ENCODE assay signal across 2 cellular contexts in the genomic region with DNA sequence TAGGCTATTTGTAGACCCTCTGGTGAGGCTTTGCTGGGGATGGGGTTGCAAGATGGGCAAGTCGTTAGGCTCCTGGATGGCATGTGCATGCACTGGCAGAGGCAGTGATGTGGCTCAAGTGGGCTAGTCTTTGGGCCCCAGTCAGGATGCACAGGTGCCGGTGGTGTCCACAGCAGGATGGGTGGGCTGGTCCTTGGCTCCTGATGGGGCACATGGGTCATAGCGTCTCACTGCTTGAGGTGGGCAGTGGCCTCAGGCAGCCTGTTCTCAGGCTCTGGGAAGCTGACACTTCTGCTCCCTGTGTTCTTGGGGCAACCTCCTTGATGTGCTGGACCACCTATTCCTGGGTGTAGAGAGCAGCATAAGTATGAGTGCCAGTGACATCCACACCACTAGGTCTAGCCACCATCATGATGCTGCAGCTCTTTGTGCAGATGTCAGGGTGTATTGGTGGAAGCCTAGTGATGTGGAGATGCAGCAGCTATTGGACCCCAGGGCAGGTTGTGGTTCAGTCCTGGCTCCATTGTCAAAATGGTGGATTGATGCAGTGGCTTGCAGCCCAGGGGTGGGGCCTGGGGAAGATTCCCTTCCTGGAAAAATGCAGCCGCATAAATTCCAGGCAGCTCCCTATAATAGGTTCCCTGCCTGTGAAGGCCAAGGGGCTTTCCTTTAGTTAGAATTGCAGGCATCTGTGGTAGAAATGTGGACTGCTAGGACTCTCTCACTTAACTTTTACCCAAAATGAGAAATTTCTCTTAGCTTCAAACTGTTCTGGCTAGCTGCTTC.
TF ChIP-seq lines count a peak whose summit lies in the region.

No MANE protein-coding gene starts in this region.

TF ChIP-seq in GM23338, 12 proteins besides CTCF, POLR2A, EP300 and RAD21 (continued from another document):
- TF ChIP-seq, protein P1, sequence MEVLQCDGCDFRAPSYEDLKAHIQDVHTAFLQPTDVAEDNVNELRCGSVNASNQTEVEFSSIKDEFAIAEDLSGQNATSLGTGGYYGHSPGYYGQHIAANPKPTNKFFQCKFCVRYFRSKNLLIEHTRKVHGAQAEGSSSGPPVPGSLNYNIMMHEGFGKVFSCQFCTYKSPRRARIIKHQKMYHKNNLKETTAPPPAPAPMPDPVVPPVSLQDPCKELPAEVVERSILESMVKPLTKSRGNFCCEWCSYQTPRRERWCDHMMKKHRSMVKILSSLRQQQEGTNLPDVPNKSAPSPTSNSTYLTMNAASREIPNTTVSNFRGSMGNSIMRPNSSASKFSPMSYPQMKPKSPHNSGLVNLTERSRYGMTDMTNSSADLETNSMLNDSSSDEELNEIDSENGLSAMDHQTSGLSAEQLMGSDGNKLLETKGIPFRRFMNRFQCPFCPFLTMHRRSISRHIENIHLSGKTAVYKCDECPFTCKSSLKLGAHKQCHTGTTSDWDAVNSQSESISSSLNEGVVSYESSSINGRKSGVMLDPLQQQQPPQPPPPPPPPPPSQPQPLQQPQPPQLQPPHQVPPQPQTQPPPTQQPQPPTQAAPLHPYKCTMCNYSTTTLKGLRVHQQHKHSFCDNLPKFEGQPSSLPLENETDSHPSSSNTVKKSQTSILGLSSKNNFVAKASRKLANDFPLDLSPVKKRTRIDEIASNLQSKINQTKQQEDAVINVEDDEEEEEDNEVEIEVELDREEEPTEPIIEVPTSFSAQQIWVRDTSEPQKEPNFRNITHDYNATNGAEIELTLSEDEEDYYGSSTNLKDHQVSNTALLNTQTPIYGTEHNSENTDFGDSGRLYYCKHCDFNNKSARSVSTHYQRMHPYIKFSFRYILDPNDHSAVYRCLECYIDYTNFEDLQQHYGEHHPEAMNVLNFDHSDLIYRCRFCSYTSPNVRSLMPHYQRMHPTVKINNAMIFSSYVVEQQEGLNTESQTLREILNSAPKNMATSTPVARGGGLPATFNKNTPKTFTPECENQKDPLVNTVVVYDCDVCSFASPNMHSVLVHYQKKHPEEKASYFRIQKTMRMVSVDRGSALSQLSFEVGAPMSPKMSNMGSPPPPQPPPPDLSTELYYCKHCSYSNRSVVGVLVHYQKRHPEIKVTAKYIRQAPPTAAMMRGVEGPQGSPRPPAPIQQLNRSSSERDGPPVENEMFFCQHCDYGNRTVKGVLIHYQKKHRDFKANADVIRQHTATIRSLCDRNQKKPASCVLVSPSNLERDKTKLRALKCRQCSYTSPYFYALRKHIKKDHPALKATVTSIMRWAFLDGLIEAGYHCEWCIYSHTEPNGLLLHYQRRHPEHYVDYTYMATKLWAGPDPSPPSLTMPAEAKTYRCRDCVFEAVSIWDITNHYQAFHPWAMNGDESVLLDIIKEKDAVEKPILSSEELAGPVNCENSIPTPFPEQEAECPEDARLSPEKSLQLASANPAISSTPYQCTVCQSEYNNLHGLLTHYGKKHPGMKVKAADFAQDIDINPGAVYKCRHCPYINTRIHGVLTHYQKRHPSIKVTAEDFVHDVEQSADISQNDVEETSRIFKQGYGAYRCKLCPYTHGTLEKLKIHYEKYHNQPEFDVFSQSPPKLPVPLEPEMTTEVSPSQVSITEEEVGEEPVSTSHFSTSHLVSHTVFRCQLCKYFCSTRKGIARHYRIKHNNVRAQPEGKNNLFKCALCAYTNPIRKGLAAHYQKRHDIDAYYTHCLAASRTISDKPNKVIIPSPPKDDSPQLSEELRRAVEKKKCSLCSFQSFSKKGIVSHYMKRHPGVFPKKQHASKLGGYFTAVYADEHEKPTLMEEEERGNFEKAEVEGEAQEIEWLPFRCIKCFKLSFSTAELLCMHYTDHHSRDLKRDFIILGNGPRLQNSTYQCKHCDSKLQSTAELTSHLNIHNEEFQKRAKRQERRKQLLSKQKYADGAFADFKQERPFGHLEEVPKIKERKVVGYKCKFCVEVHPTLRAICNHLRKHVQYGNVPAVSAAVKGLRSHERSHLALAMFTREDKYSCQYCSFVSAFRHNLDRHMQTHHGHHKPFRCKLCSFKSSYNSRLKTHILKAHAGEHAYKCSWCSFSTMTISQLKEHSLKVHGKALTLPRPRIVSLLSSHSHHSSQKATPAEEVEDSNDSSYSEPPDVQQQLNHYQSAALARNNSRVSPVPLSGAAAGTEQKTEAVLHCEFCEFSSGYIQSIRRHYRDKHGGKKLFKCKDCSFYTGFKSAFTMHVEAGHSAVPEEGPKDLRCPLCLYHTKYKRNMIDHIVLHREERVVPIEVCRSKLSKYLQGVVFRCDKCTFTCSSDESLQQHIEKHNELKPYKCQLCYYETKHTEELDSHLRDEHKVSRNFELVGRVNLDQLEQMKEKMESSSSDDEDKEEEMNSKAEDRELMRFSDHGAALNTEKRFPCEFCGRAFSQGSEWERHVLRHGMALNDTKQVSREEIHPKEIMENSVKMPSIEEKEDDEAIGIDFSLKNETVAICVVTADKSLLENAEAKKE (CRISPR knock-in tag; IDR thresholded peaks at IDR 0.05), result no peak
- TF ChIP-seq ZNF114 (CRISPR knock-in tag; IDR thresholded peaks at IDR 0.05) (no peak), POLR2AphosphoS5 (IDR thresholded peaks at IDR 0.05; ENCODE audit: low read depth) (no peak), ZNF331 (CRISPR knock-in tag; IDR thresholded peaks at IDR 0.05; ENCODE audit: low read depth) (no peak)
- TF ChIP-seq, protein P2, sequence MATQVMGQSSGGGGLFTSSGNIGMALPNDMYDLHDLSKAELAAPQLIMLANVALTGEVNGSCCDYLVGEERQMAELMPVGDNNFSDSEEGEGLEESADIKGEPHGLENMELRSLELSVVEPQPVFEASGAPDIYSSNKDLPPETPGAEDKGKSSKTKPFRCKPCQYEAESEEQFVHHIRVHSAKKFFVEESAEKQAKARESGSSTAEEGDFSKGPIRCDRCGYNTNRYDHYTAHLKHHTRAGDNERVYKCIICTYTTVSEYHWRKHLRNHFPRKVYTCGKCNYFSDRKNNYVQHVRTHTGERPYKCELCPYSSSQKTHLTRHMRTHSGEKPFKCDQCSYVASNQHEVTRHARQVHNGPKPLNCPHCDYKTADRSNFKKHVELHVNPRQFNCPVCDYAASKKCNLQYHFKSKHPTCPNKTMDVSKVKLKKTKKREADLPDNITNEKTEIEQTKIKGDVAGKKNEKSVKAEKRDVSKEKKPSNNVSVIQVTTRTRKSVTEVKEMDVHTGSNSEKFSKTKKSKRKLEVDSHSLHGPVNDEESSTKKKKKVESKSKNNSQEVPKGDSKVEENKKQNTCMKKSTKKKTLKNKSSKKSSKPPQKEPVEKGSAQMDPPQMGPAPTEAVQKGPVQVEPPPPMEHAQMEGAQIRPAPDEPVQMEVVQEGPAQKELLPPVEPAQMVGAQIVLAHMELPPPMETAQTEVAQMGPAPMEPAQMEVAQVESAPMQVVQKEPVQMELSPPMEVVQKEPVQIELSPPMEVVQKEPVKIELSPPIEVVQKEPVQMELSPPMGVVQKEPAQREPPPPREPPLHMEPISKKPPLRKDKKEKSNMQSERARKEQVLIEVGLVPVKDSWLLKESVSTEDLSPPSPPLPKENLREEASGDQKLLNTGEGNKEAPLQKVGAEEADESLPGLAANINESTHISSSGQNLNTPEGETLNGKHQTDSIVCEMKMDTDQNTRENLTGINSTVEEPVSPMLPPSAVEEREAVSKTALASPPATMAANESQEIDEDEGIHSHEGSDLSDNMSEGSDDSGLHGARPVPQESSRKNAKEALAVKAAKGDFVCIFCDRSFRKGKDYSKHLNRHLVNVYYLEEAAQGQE (IDR thresholded peaks at IDR 0.05; ENCODE audit: unreplicated experiment), result no peak

TF ChIP-seq in WTC11, 78 proteins besides CTCF, POLR2A, EP300 and RAD21 (continued from another document):
- TF ChIP-seq, protein P3, sequence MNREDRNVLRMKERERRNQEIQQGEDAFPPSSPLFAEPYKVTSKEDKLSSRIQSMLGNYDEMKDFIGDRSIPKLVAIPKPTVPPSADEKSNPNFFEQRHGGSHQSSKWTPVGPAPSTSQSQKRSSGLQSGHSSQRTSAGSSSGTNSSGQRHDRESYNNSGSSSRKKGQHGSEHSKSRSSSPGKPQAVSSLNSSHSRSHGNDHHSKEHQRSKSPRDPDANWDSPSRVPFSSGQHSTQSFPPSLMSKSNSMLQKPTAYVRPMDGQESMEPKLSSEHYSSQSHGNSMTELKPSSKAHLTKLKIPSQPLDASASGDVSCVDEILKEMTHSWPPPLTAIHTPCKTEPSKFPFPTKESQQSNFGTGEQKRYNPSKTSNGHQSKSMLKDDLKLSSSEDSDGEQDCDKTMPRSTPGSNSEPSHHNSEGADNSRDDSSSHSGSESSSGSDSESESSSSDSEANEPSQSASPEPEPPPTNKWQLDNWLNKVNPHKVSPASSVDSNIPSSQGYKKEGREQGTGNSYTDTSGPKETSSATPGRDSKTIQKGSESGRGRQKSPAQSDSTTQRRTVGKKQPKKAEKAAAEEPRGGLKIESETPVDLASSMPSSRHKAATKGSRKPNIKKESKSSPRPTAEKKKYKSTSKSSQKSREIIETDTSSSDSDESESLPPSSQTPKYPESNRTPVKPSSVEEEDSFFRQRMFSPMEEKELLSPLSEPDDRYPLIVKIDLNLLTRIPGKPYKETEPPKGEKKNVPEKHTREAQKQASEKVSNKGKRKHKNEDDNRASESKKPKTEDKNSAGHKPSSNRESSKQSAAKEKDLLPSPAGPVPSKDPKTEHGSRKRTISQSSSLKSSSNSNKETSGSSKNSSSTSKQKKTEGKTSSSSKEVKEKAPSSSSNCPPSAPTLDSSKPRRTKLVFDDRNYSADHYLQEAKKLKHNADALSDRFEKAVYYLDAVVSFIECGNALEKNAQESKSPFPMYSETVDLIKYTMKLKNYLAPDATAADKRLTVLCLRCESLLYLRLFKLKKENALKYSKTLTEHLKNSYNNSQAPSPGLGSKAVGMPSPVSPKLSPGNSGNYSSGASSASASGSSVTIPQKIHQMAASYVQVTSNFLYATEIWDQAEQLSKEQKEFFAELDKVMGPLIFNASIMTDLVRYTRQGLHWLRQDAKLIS (CRISPR knock-in tag; IDR thresholded peaks at IDR 0.05; ENCODE audit: borderline replicate concordance), result no peak
- TF ChIP-seq TEAD1 (CRISPR knock-in tag; IDR thresholded peaks at IDR 0.05) (no peak), KAT7 (CRISPR knock-in tag; IDR thresholded peaks at IDR 0.05; ENCODE audit: borderline replicate concordance) (no peak), GABPB1 (CRISPR knock-in tag; IDR thresholded peaks at IDR 0.05) (no peak), FOXP1 (CRISPR knock-in tag; IDR thresholded peaks at IDR 0.05; ENCODE audit: borderline replicate concordance) (no peak), MYBL2 (CRISPR knock-in tag; IDR thresholded peaks at IDR 0.05) (no peak), FOXJ3 (CRISPR knock-in tag; IDR thresholded peaks at IDR 0.05; ENCODE audit: borderline replicate concordance) (no peak), EMX1 (CRISPR knock-in tag; IDR thresholded peaks at IDR 0.05) (no peak), ZNF396 (CRISPR knock-in tag; IDR thresholded peaks at IDR 0.05; ENCODE audit: borderline replicate concordance) (no peak)
- TF ChIP-seq, protein P4, sequence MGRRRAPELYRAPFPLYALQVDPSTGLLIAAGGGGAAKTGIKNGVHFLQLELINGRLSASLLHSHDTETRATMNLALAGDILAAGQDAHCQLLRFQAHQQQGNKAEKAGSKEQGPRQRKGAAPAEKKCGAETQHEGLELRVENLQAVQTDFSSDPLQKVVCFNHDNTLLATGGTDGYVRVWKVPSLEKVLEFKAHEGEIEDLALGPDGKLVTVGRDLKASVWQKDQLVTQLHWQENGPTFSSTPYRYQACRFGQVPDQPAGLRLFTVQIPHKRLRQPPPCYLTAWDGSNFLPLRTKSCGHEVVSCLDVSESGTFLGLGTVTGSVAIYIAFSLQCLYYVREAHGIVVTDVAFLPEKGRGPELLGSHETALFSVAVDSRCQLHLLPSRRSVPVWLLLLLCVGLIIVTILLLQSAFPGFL (CRISPR knock-in tag; IDR thresholded peaks at IDR 0.05; ENCODE audit: borderline replicate concordance), result no peak
- TF ChIP-seq, protein P5, sequence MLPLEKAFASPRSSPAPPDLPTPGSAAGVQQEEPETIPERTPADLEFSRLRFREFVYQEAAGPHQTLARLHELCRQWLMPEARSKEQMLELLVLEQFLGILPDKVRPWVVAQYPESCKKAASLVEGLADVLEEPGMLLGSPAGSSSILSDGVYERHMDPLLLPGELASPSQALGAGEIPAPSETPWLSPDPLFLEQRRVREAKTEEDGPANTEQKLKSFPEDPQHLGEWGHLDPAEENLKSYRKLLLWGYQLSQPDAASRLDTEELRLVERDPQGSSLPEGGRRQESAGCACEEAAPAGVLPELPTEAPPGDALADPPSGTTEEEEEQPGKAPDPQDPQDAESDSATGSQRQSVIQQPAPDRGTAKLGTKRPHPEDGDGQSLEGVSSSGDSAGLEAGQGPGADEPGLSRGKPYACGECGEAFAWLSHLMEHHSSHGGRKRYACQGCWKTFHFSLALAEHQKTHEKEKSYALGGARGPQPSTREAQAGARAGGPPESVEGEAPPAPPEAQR (CRISPR knock-in tag; IDR thresholded peaks at IDR 0.05), result no peak
- TF ChIP-seq, protein P6, sequence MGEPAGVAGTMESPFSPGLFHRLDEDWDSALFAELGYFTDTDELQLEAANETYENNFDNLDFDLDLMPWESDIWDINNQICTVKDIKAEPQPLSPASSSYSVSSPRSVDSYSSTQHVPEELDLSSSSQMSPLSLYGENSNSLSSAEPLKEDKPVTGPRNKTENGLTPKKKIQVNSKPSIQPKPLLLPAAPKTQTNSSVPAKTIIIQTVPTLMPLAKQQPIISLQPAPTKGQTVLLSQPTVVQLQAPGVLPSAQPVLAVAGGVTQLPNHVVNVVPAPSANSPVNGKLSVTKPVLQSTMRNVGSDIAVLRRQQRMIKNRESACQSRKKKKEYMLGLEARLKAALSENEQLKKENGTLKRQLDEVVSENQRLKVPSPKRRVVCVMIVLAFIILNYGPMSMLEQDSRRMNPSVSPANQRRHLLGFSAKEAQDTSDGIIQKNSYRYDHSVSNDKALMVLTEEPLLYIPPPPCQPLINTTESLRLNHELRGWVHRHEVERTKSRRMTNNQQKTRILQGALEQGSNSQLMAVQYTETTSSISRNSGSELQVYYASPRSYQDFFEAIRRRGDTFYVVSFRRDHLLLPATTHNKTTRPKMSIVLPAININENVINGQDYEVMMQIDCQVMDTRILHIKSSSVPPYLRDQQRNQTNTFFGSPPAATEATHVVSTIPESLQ (CRISPR knock-in tag; IDR thresholded peaks at IDR 0.05), result no peak
- TF ChIP-seq, protein P7, sequence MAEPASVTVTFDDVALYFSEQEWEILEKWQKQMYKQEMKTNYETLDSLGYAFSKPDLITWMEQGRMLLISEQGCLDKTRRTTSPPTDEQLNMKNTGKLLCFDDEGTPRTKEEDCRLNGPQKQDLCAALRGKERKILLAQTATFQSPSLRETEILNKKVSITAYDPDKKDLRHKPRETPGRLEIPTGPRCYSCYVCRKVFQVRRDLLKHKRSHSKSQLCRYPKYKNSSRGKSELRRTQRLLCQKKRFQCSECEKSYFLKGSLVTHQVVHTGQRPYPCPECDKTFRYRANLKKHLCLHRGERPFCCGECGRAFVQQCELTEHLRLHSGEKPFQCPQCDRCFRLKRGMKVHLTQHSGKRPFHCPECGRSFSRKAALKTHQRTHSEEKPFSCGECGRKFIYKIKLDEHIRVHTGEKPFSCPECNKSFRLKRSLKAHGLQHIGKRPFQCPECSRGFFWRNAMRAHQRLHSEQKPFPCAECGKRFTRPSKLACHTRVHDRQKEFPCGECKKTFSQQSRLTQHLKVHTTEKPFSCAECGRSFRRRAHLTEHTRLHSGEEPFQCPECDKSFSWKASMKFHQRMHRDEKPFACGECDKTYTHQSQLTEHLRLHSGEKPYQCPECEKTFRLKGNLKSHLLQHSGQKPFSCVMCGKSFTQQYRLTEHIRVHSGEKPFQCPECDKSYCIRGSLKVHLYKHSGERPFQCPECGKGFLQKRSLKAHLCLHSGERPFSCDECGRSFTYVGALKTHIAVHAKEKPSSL (CRISPR knock-in tag; conservative IDR thresholded peaks at IDR 0.05), result no peak
